In the genomic region with DNA sequence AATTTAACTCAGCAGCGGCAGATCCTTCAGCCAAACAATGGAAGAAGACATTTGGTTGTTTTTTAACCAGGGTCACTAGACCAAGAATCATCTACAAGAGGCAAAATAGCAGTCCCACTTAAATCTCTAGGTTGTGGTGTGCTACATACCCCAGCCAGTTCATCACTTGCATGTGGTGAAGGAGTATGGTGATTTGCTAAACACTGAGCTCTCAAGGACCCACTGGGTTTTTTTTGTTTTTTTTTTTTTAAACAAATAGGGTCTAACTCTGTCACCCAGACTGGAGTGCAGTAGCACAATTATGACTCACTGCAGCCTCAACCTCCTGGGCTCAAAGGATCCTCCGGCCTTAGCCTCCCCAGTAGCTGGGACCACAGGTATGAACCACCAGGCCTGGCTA, we compare ENCODE assay signal across 28 cellular contexts.
A peak's percentile ranks its signal among the peaks of the same experiment; 100 is the strongest.
DNase-seq lines count a peak whose midpoint lies in the region; ATAC-seq, FAIRE-seq and TF ChIP-seq lines count a peak whose summit lies in the region.
"Had no signal": no experiment of that assay in that cellular context is flagged by ENCODE, and none has a peak within 500 bp of the region (broad histone marks: within the 10 kb centered on the region; RNA-seq: fewer than 3 reads in every experiment).

No MANE protein-coding gene starts in this region.

- H3K4me2 ChIP-seq in astrocyte (ENCODE audit: low read length), result no peak overlapping the region
- H3K4me2 ChIP-seq: BLaER1, SK-N-SH had no signal

- no peaks in the 10 kb centered on the region for H3K36me3 ChIP-seq in astrocyte (ENCODE audit: insufficient read depth, low read length)
- H3K36me3 ChIP-seq: BLaER1, neutrophil, suprapubic skin, vagina had no signal

- peaks cover 35% of the 10 kb centered on the region for H3K36me3 Mint-ChIP-seq in activated CD4-positive, alpha-beta T cell treated with anti-CD3 and anti-CD28 coated beads for 36 hours (ENCODE audit: low read depth)
- peaks cover 38% of the 10 kb centered on the region for H3K36me3 Mint-ChIP-seq in activated CD4-positive, alpha-beta T cell treated with anti-CD3 and anti-CD28 coated beads, Interleukin-2, amount 10 ng/mL, durations not matched to agents 24 days and 14 days (ENCODE audit: low read depth)
- peaks cover 5% of the 10 kb centered on the region for H3K36me3 Mint-ChIP-seq in astrocyte (ENCODE audit: low read depth, unreplicated experiment)
- H3K36me3 Mint-ChIP-seq in mesothelial cell of epicardium, result no peaks in the 10 kb centered on the region
- H3K36me3 Mint-ChIP-seq: brain had no signal

- H3K27me3 Mint-ChIP-seq in activated CD4-positive, alpha-beta T cell treated with anti-CD3 and anti-CD28 coated beads for 36 hours, result no peaks in the 10 kb centered on the region
- H3K27me3 Mint-ChIP-seq in activated CD4-positive, alpha-beta T cell treated with anti-CD3 and anti-CD28 coated beads, Interleukin-2, amount 10 ng/mL, durations not matched to agents 24 days and 14 days, result no peaks in the 10 kb centered on the region
- H3K27me3 Mint-ChIP-seq in astrocyte (ENCODE audit: low read depth, unreplicated experiment) (no peaks in the 10 kb centered on the region), mesothelial cell of epicardium (ENCODE audit: low read depth) (no peaks in the 10 kb centered on the region)
- H3K27me3 Mint-ChIP-seq: activated CD8-positive, alpha-beta memory T cell treated with anti-CD3 and anti-CD28 coated beads, Interleukin-2, amount 10 ng/mL, durations not matched to agents 7 days and 5 days had no signal

- CTCF ChIA-PET in activated CD4-positive, alpha-beta T cell treated with anti-CD3 and anti-CD28 coated beads for 36 hours (lab: Charles Lee), result interaction anchor here (0.9 kb wide), 1 partner anchor 78 kb away, joined by 3 read pairs; no protein-coding TSS in a partner anchor

- DNase-seq in activated CD4-positive, alpha-beta T cell treated with anti-CD3 and anti-CD28 coated beads for 36 hours, result no peak
- no peak for DNase-seq in activated CD4-positive, alpha-beta T cell treated with anti-CD3 and anti-CD28 coated beads, Interleukin-2, amount 10 ng/mL, durations not matched to agents 24 days and 14 days
- DNase-seq in Caki2 (ENCODE audit: low read depth) (peak; percentile 17), astrocyte (ENCODE audit: low read depth) (no peak), renal cortical epithelial cell (ENCODE audit: low read depth) (peak; percentile 47), mesothelial cell of epicardium (ENCODE audit: low spot score in 2 of 2, unreplicated experiment in 2 of 2) (no peak)
- DNase-seq: 8988T; activated CD8-positive, alpha-beta memory T cell treated with anti-CD3 and anti-CD28 coated beads, Interleukin-2, amount 10 ng/mL, durations not matched to agents 7 days and 5 days; GDM1; glutamatergic neuron; left colon; mucosa of descending colon; NCI-H1417; NCI-H2107; NCI-H524; retina; SK-N-SH; stimulated activated CD4-positive, alpha-beta T cell treated with anti-CD3 and anti-CD28 coated beads, Interleukin-12 subunit alpha, Interleukin-12 subunit beta, amount 100 ng/mL, for 4 hours; T-helper 9 cell had no signal

- H3K4me1 ChIP-seq in astrocyte (ENCODE audit: insufficient read depth, low read length), result peaks cover 21% of the 10 kb centered on the region
- H3K4me1 ChIP-seq: suprapubic skin had no signal

- H4K20me1 ChIP-seq in astrocyte (ENCODE audit: insufficient read depth, low read length), result peaks cover 36% of the 10 kb centered on the region

- TF ChIP-seq CTCF in astrocyte (IDR thresholded peaks at IDR 0.05; ENCODE audit: insufficient read depth, low read depth, low read length) (no peak), mesothelial cell of epicardium (IDR thresholded peaks at IDR 0.05; ENCODE audit: unreplicated experiment) (no peak)

- intact Hi-C loops in activated CD4-positive, alpha-beta T cell treated with anti-CD3 and anti-CD28 coated beads for 36 hours (cut with DNase I, micrococcal nuclease), result no loop called here
- intact Hi-C loops in activated CD4-positive, alpha-beta T cell treated with anti-CD3 and anti-CD28 coated beads, Interleukin-2, amount 10 ng/mL, durations not matched to agents 24 days and 14 days (cut with micrococcal nuclease), result no loop called here

- H3K27ac Mint-ChIP-seq in activated CD4-positive, alpha-beta T cell treated with anti-CD3 and anti-CD28 coated beads for 36 hours, result peak overlapping the region; percentile 48
- H3K27ac Mint-ChIP-seq in activated CD4-positive, alpha-beta T cell treated with anti-CD3 and anti-CD28 coated beads, Interleukin-2, amount 10 ng/mL, durations not matched to agents 24 days and 14 days, result no peak overlapping the region
- H3K27ac Mint-ChIP-seq in astrocyte (ENCODE audit: unreplicated experiment), result no peak overlapping the region
- no peak overlapping the region for H3K27ac Mint-ChIP-seq in mesothelial cell of epicardium
- H3K27ac Mint-ChIP-seq: activated CD8-positive, alpha-beta memory T cell treated with anti-CD3 and anti-CD28 coated beads, Interleukin-2, amount 10 ng/mL, durations not matched to agents 7 days and 5 days; brain had no signal

- peaks cover 61% of the 10 kb centered on the region for H3K79me2 ChIP-seq in astrocyte (ENCODE audit: insufficient read depth, low read length)

- H3K27me3 ChIP-seq in astrocyte (ENCODE audit: insufficient read depth, low read length), result no peaks in the 10 kb centered on the region
- H3K27me3 ChIP-seq: BLaER1, neutrophil, suprapubic skin, vagina had no signal

- H3K9me3 Mint-ChIP-seq in activated CD4-positive, alpha-beta T cell treated with anti-CD3 and anti-CD28 coated beads for 36 hours (ENCODE audit: low read depth), result no peaks in the 10 kb centered on the region
- no peaks in the 10 kb centered on the region for H3K9me3 Mint-ChIP-seq in activated CD4-positive, alpha-beta T cell treated with anti-CD3 and anti-CD28 coated beads, Interleukin-2, amount 10 ng/mL, durations not matched to agents 24 days and 14 days
- H3K9me3 Mint-ChIP-seq in astrocyte (ENCODE audit: unreplicated experiment) (no peaks in the 10 kb centered on the region), mesothelial cell of epicardium (no peaks in the 10 kb centered on the region)

- ATAC-seq in activated CD4-positive, alpha-beta T cell treated with anti-CD3 and anti-CD28 coated beads for 36 hours, result no peak
- ATAC-seq in HG02981 (IDR thresholded peaks at IDR 0.05; ENCODE audit: unreplicated experiment) (no peak), GM18858 (IDR thresholded peaks at IDR 0.05; ENCODE audit: unreplicated experiment) (no peak)
- ATAC-seq: activated CD8-positive, alpha-beta memory T cell treated with anti-CD3 and anti-CD28 coated beads, Interleukin-2, amount 10 ng/mL, durations not matched to agents 7 days and 5 days; left colon; mucosa of descending colon had no signal

- H2AFZ ChIP-seq in astrocyte (ENCODE audit: low read depth, low read length), result no peak overlapping the region

- H3K4me3 Mint-ChIP-seq in activated CD4-positive, alpha-beta T cell treated with anti-CD3 and anti-CD28 coated beads for 36 hours, result no peak overlapping the region
- H3K4me3 Mint-ChIP-seq in activated CD4-positive, alpha-beta T cell treated with anti-CD3 and anti-CD28 coated beads, Interleukin-2, amount 10 ng/mL, durations not matched to agents 24 days and 14 days, result no peak overlapping the region
- H3K4me3 Mint-ChIP-seq in astrocyte (ENCODE audit: unreplicated experiment) (no peak overlapping the region), mesothelial cell of epicardium (no peak overlapping the region)
- H3K4me3 Mint-ChIP-seq: activated CD8-positive, alpha-beta memory T cell treated with anti-CD3 and anti-CD28 coated beads, Interleukin-2, amount 10 ng/mL, durations not matched to agents 7 days and 5 days; brain had no signal

- POLR2A ChIA-PET in activated CD4-positive, alpha-beta T cell treated with anti-CD3 and anti-CD28 coated beads for 36 hours (lab: Charles Lee), result interaction anchor here (0.6 kb wide), 1 partner anchor 129 kb away, joined by 3 read pairs; no protein-coding TSS in a partner anchor

- peak overlapping the region; percentile 78 for H3K27ac ChIP-seq in astrocyte (ENCODE audit: low read depth, low read length)
- H3K27ac ChIP-seq: BLaER1, neutrophil, suprapubic skin, vagina had no signal

- peaks cover 96% of the 10 kb centered on the region for H3K4me1 Mint-ChIP-seq in activated CD4-positive, alpha-beta T cell treated with anti-CD3 and anti-CD28 coated beads for 36 hours
- H3K4me1 Mint-ChIP-seq in activated CD4-positive, alpha-beta T cell treated with anti-CD3 and anti-CD28 coated beads, Interleukin-2, amount 10 ng/mL, durations not matched to agents 24 days and 14 days, result peaks cover 61% of the 10 kb centered on the region
- H3K4me1 Mint-ChIP-seq in astrocyte (ENCODE audit: low read depth, unreplicated experiment) (peaks cover 46% of the 10 kb centered on the region), mesothelial cell of epicardium (peaks cover 34% of the 10 kb centered on the region)

- H3K4me3 ChIP-seq in astrocyte (ENCODE audit: insufficient read depth, low read depth, low read length), result no peak overlapping the region
- H3K4me3 ChIP-seq: BLaER1, coronary artery, mucosa of descending colon, suprapubic skin, vagina had no signal

- no peak overlapping the region for H3K9ac ChIP-seq in astrocyte (ENCODE audit: low read length)
- H3K9ac ChIP-seq: BLaER1, SK-N-SH had no signal

- H3K9me3 ChIP-seq in astrocyte (ENCODE audit: insufficient read depth, low read depth, low read length), result no peaks in the 10 kb centered on the region
- H3K9me3 ChIP-seq: BLaER1, mucosa of descending colon, neutrophil, SK-N-SH, suprapubic skin, vagina had no signal

- FAIRE-seq in astrocyte (lab: Jason Lieb, UNC), result no peak
- FAIRE-seq: endometrium had no signal

- in situ Hi-C loops in Caki2 (cut with HindIII; ENCODE audit: low pct_unique_long_range_greater_than_20kb, low sequenced_read_pairs), result no loop called here

Comparison
In these comparisons a context has a peak if more than half of its experiments do, and no peak if none do; other contexts are left out.
1. DNase-seq: peak in Caki2 (single experiment) and renal cortical epithelial cell (single experiment); none in activated CD4-positive, alpha-beta T cell treated with anti-CD3 and anti-CD28 coated beads for 36 hours (single experiment), activated CD4-positive, alpha-beta T cell treated with anti-CD3 and anti-CD28 coated beads, Interleukin-2, amount 10 ng/mL, durations not matched to agents 24 days and 14 days (single experiment), astrocyte (single experiment) and mesothelial cell of epicardium (0 of 2).